19 cellular contexts compared by ENCODE assay signal in the genomic region with DNA sequence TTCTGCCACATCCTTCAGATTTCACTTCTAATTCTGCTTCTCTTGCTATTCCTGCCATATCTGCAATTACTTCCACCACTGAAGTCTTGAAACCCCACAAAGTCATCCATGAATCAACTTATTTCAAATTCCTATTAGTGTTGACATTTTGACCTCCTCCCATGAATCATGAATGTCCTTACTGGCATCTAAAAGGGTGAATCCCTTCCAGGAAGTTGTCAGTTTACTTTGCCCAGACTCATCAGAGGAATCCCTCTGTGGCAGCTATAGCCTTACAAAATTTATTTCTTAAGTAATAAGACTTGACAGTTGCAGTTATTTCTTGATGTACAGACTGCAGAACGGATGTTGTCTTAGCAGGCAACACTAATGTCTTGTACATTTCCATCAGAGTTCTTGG.
A peak's percentile ranks its signal among the peaks of the same experiment; 100 is the strongest.
DNase-seq lines count a peak whose midpoint lies in the region; TF ChIP-seq lines count a peak whose summit lies in the region.
"Had no signal": no experiment of that assay in that cellular context is flagged by ENCODE, and none has a peak within 500 bp of the region (broad histone marks: within the 10 kb centered on the region; RNA-seq: fewer than 3 reads in every experiment).

No MANE protein-coding gene starts in this region.

- no peak overlapping the region for H2AFZ ChIP-seq in osteoblast (ENCODE audit: low read length)

- no peak for TF ChIP-seq POLR2A in sigmoid colon (IDR thresholded peaks at IDR 0.05)

- no peaks in the 10 kb centered on the region for H3K9me3 ChIP-seq in osteoblast (ENCODE audit: low read depth, low read length)
- H3K9me3 ChIP-seq in sigmoid colon = no peaks in the 10 kb centered on the region
- H3K9me3 ChIP-seq: HAP-1, thoracic aorta had no signal

- peaks cover 17% of the 10 kb centered on the region for H3K36me3 ChIP-seq in osteoblast (ENCODE audit: insufficient read depth, low read length)
- peaks cover 11 to 64% (median 14%) of the 10 kb centered on the region in 4 donors for H3K36me3 ChIP-seq in sigmoid colon

- no peak overlapping the region for H3K4me2 ChIP-seq in osteoblast (ENCODE audit: insufficient read depth, low read length)

- H3K4me1 ChIP-seq in osteoblast (ENCODE audit: insufficient read depth, low read length) (peaks cover 13% of the 10 kb centered on the region), sigmoid colon (no peaks in the 10 kb centered on the region)
- H3K4me1 ChIP-seq: HAP-1 had no signal

- H4K20me1 ChIP-seq in osteoblast (ENCODE audit: insufficient read depth, low read length) = peaks cover 4% of the 10 kb centered on the region

- no peak for TF ChIP-seq CTCF in osteoblast (IDR thresholded peaks at IDR 0.05; ENCODE audit: extremely low read depth, low read depth, low read length)
- TF ChIP-seq CTCF in sigmoid colon (IDR thresholded peaks at IDR 0.05) = no peak

- H3K27ac ChIP-seq in osteoblast (ENCODE audit: low read depth, low read length) (no peak overlapping the region), sigmoid colon (no peak overlapping the region)
- H3K27ac ChIP-seq: brain microvascular endothelial cell, thoracic aorta had no signal

- H3K79me2 ChIP-seq in osteoblast (ENCODE audit: insufficient read depth, low read length) = peaks cover 11% of the 10 kb centered on the region

- no peak for TF ChIP-seq EP300 in sigmoid colon (IDR thresholded peaks at IDR 0.05)

- H3K27me3 ChIP-seq in osteoblast (ENCODE audit: insufficient read depth, low read length) = no peaks in the 10 kb centered on the region
- no peaks in the 10 kb centered on the region for H3K27me3 ChIP-seq in sigmoid colon
- H3K27me3 ChIP-seq: brain microvascular endothelial cell had no signal

- 93 to 100% methylated on average over 1 of the region's 1 CpG for WGBS in sigmoid colon, 2 donors

- H3K4me3 ChIP-seq in osteoblast (ENCODE audit: insufficient read depth, low read length) (no peak overlapping the region), sigmoid colon (no peak overlapping the region)
- H3K4me3 ChIP-seq: HAP-1, thoracic aorta had no signal

- DNase-seq in EL = peak; percentile 88
- DNase-seq in NCI-H226 = peak; percentile 28
- DNase-seq in dermis blood vessel endothelial cell = peak; percentile 5
- peak; percentile 9 for DNase-seq in osteoblast (ENCODE audit: insufficient read length, low spot score, missing footprints)
- DNase-seq in sigmoid colon = no peak
- DNase-seq in NCI-H748 (lab: John Stamatoyannopoulos, UW; ENCODE audit: unreplicated experiment) = no peak
- no peak for DNase-seq in iPS-NIHi7 (ENCODE audit: extremely low spot score)
- DNase-seq: activated CD4-positive, alpha-beta T cell treated with anti-CD3 and anti-CD28 coated beads for 1 hour; brain microvascular endothelial cell; CD4-positive, CD25-positive, alpha-beta regulatory T cell; DMS53; naive thymus-derived CD4-positive, alpha-beta T cell; NCI-H1417 treated with DMSO at 0.1 percent for 48 hours; NCI-H526 treated with DMSO at 0.1 percent for 48 hours; right cardiac atrium; Right ventricle myocardium superior; stimulated activated CD4-positive, alpha-beta T cell treated with anti-CD3 and anti-CD28 coated beads, Interleukin-15, amount 100 ng/mL, for 24 hours had no signal

- intact Hi-C loops in sigmoid colon (cut with DNase I) = no loop called here

Comparison
In these comparisons a context has a peak if more than half of its experiments do, and no peak if none do; other contexts are left out.
1. DNase-seq: peak in EL (single experiment), NCI-H226 (single experiment), dermis blood vessel endothelial cell (single experiment) and osteoblast (single experiment); none in sigmoid colon (single experiment), NCI-H748 (single experiment) and iPS-NIHi7 (single experiment).